1 cellular context compared by ENCODE assay signal in genomic region chr7:136391371-136391770, GRCh38.
TF ChIP-seq lines count a peak whose summit lies in the region.

No MANE protein-coding gene starts in this region.

TF ChIP-seq in H1, 55 proteins besides CTCF, POLR2A, EP300 and RAD21:
- TF ChIP-seq NRF1 (IDR thresholded peaks at IDR 0.05; ENCODE audit: low read depth, low read length) (no peak), NANOG (IDR thresholded peaks at IDR 0.05; ENCODE audit: insufficient read depth, low read depth, low read length, poor library complexity, severe bottlenecking) (no peak), CHD2 (IDR thresholded peaks at IDR 0.05; ENCODE audit: low read length) (no peak), USF2 (IDR thresholded peaks at IDR 0.05; ENCODE audit: low read length) (no peak), SIN3A (conservative IDR thresholded peaks at IDR 0.05 in 1 of 2, IDR thresholded peaks at IDR 0.05 in 1 of 2; ENCODE audit: low read depth in 1 of 2, low read length in 2 of 2) (no peak), HDAC2 (IDR thresholded peaks at IDR 0.05; ENCODE audit: borderline replicate concordance in 1 of 2, low read depth in 2 of 2, low read length in 2 of 2) (no peak), RBBP5 (IDR thresholded peaks at IDR 0.05; ENCODE audit: borderline replicate concordance, low read depth, low read length) (no peak), EGR1 (IDR thresholded peaks at IDR 0.05; ENCODE audit: borderline replicate concordance, low read depth, low read length) (no peak), CTBP2 (IDR thresholded peaks at IDR 0.05; ENCODE audit: borderline replicate concordance, insufficient read depth, insufficient read length, low read length) (no peak), SIRT6 (IDR thresholded peaks at IDR 0.05; ENCODE audit: low read length) (no peak), ATF3 (IDR thresholded peaks at IDR 0.05; ENCODE audit: insufficient read depth, low read depth, low read length) (no peak), BCL11A (IDR thresholded peaks at IDR 0.05; ENCODE audit: low read depth in 2 of 2, low read length in 2 of 2) (no peak), SP4 (IDR thresholded peaks at IDR 0.05; ENCODE audit: low read length) (no peak), KDM1A (IDR thresholded peaks at IDR 0.05; ENCODE audit: borderline replicate concordance, low read length) (no peak)
